In the genomic region with DNA sequence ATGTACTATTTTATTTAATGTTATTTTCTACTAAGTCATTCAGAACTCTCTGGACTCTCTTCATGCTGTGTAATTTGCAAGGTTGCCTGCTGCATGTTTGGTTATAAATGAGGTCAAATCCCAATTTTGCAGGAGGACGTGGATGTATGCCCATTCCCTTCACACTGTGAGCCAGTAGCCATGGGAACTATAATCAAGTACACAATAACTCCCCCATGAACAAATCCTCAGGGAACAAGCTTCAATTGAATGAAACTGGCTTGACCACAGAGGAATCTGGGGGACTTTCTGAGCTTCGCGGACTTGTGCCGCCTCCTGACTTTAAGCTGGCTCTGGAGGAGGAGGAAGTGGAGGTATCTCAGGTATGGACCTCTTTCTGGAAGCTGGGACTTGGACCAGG, we compare ENCODE assay signal across 19 cellular contexts. TPM values are rescaled to one million over a fixed set of nuclear protein-coding genes. Genes with fewer than 3 reads are reported as not detected.
"Had no signal": no experiment of that assay in that cellular context is flagged by ENCODE, and none has a peak within 500 bp of the region (broad histone marks: within the 10 kb centered on the region; RNA-seq: fewer than 3 reads in every experiment).

No MANE protein-coding gene starts in this region.

- H3K36me3 Mint-ChIP-seq: activated naive CD8-positive, alpha-beta T cell; natural killer cell; stimulated activated naive B cell treated with anti-CD40 and anti-IgM and Interleukin-4, amounts not matched to agents 10 μg/mL and 1 μg/mL and 100 μg/mL, for 72 hours had no signal

- ATAC-seq: activated CD8-positive, alpha-beta T cell treated with anti-CD3 and anti-CD28 coated beads, Interleukin-2, amount 10 ng/mL, durations not matched to agents 7 days and 5 days; left lung; natural killer cell; stimulated activated naive B cell treated with anti-CD40 and anti-IgM and Interleukin-4, amounts not matched to agents 10 μg/mL and 1 μg/mL and 100 μg/mL, for 72 hours had no signal

- H3K9me3 Mint-ChIP-seq: activated CD4-positive, alpha-beta T cell treated with anti-CD3 and anti-CD28 coated beads, Interleukin-2, amount 10 ng/mL, durations not matched to agents 24 days and 14 days; natural killer cell; stimulated activated naive B cell treated with anti-CD40 and anti-IgM and Interleukin-4, amounts not matched to agents 10 μg/mL and 1 μg/mL and 100 μg/mL, for 72 hours had no signal

- H3K4me3 ChIP-seq: dorsolateral prefrontal cortex, hepatocyte, left lung, tibial nerve, uterus had no signal

- H3K9me3 ChIP-seq: left lung, tibial nerve, uterus had no signal

- H3K4me1 Mint-ChIP-seq: natural killer cell; stimulated activated naive B cell treated with anti-CD40 and anti-IgM and Interleukin-4, amounts not matched to agents 10 μg/mL and 1 μg/mL and 100 μg/mL, for 72 hours had no signal

- H3K36me3 ChIP-seq: left lung, tibial nerve, uterus had no signal

- DNase-seq: activated CD4-positive, alpha-beta T cell treated with anti-CD3 and anti-CD28 coated beads, Interleukin-2, amount 10 ng/mL, durations not matched to agents 24 days and 14 days; activated CD4-positive, CD25-positive, alpha-beta regulatory T cell; activated CD8-positive, alpha-beta memory T cell treated with anti-CD3 and anti-CD28 coated beads, Interleukin-2, amount 50 U/mL, for 4 hours; activated CD8-positive, alpha-beta T cell treated with anti-CD3 and anti-CD28 coated beads, Interleukin-2, amount 10 ng/mL, durations not matched to agents 7 days and 5 days; activated gamma-delta T cell treated with Interleukin-2 at 50 U/mL for 16 hours; amniotic stem cell; dorsolateral prefrontal cortex; erythroblast; islet precursor cell; left lung; natural killer cell; posterior cingulate gyrus; stimulated activated CD4-positive, alpha-beta T cell treated with anti-CD3 and anti-CD28 coated beads, Interleukin-2, amount 100 ng/mL, for 48 hours; stimulated activated naive B cell treated with anti-CD40 and anti-IgM and Interleukin-4, amounts not matched to agents 10 μg/mL and 1 μg/mL and 100 μg/mL, for 72 hours; uterus had no signal

- H3K27ac Mint-ChIP-seq: activated CD4-positive, alpha-beta T cell treated with anti-CD3 and anti-CD28 coated beads, Interleukin-2, amount 10 ng/mL, durations not matched to agents 24 days and 14 days; activated CD8-positive, alpha-beta T cell treated with anti-CD3 and anti-CD28 coated beads, Interleukin-2, amount 10 ng/mL, durations not matched to agents 7 days and 5 days; activated naive CD8-positive, alpha-beta T cell; natural killer cell; stimulated activated naive B cell treated with anti-CD40 and anti-IgM and Interleukin-4, amounts not matched to agents 10 μg/mL and 1 μg/mL and 100 μg/mL, for 72 hours had no signal

- H3K27me3 ChIP-seq: dorsolateral prefrontal cortex, hepatocyte, left lung, tibial nerve, uterus had no signal

- H3K4me3 Mint-ChIP-seq: activated CD4-positive, alpha-beta T cell treated with anti-CD3 and anti-CD28 coated beads, Interleukin-2, amount 10 ng/mL, durations not matched to agents 24 days and 14 days; activated CD8-positive, alpha-beta T cell treated with anti-CD3 and anti-CD28 coated beads, Interleukin-2, amount 10 ng/mL, durations not matched to agents 7 days and 5 days; activated naive CD8-positive, alpha-beta T cell; natural killer cell; stimulated activated naive B cell treated with anti-CD40 and anti-IgM and Interleukin-4, amounts not matched to agents 10 μg/mL and 1 μg/mL and 100 μg/mL, for 72 hours had no signal

RNA-seq across cellular contexts. Expression of a gene that starts 40.4 kb away (rescaled TPM):
- total RNA-seq: natural killer cell, skeletal muscle tissue had no signal

RNA-seq across cellular contexts. Expression of a gene that starts 41.3 kb away (rescaled TPM):
- total RNA-seq: activated CD8-positive, alpha-beta T cell treated with anti-CD3 and anti-CD28 coated beads, Interleukin-2, amount 10 ng/mL, durations not matched to agents 7 days and 5 days had no signal
